In the genomic region with DNA sequence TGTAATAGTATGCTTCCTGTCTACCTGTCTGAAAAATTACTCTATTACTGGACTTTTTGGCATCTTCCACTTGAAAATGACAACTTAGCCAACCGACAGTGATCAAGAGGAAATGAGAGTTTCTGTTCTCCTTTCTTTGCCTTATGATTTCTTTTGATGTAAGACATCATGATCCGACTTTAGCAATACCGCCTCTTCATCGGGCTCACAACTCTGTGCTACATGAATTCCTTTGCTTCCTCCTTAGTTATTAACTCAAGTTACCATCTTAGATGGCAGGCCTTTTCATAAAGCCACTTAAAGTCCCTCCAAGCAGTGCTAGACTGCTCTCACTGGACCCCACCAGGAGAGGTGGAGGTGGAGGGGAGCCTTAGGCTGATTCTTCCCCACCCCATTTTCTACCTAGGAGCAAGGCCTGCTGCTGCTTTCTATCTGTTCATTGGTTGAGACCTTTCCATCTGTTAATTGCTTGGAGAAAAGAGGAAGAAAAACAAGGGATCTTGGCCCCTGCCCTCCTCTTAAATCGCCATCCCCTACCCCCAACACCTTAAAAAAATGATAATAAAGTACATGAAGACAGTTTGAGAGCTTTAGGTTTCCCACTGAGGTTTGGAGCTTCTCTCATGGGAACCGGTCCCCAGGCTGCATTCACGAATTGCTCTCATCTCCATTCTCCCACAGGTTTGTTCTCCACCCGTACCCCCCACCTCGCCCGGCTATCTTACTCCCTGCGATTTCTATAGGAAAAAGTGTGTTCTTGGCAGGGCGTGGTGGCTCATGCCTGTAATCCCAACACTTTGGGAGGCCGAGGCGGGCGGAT, we compare ENCODE assay signal across 8 cellular contexts. TPM values are rescaled to one million over a fixed set of nuclear protein-coding genes. Genes with fewer than 3 reads are reported as not detected.
DNase-seq lines count a peak whose midpoint lies in the region; ATAC-seq and TF ChIP-seq lines count a peak whose summit lies in the region.

No MANE protein-coding gene starts in this region.

- H3K27me3 ChIP-seq in GM06990 (replicated peaks; ENCODE audit: control insufficient read depth, insufficient read depth, low read length) (no peaks in the 10 kb centered on the region), dorsolateral prefrontal cortex (no peaks in the 10 kb centered on the region), upper lobe of left lung (no peaks in the 10 kb centered on the region), tibial artery (no peaks in the 10 kb centered on the region)

- ATAC-seq in GM21367 (IDR thresholded peaks at IDR 0.05; ENCODE audit: unreplicated experiment): peak; percentile 66
- ATAC-seq in HG03558 (IDR thresholded peaks at IDR 0.05; ENCODE audit: extremely low read depth, unreplicated experiment): peak; percentile 41
- peak in 1 of 2 donors; percentile 65 for ATAC-seq in upper lobe of left lung (ENCODE audit: low FRiP score in 2 of 2)

- 83 to 87% methylated on average over 15 of the region's 15 CpGs for WGBS in upper lobe of left lung, 2 donors

- DNase-seq in GM06990 (ENCODE audit: extremely low read depth, insufficient read length) (peak; percentile 67), dorsolateral prefrontal cortex (no peak), upper lobe of left lung (no peak), tibial artery (no peak), NCI-H2107 (lab: John Stamatoyannopoulos, UW) (no peak), EL (no peak)

- H3K9me3 ChIP-seq in upper lobe of left lung (no peaks in the 10 kb centered on the region), tibial artery (no peaks in the 10 kb centered on the region)

- no peak overlapping the region; the same call in 1 of the 2 replicates for H3K4me3 ChIP-seq in GM06990 (replicated peaks; ENCODE audit: low read depth, low read length)
- H3K4me3 ChIP-seq in dorsolateral prefrontal cortex: no peak overlapping the region
- H3K4me3 ChIP-seq in upper lobe of left lung: no peak overlapping the region
- H3K4me3 ChIP-seq in tibial artery: no peak overlapping the region

- H3K27ac ChIP-seq in dorsolateral prefrontal cortex: peak overlapping the region in 42 of 59 donors; percentile 1 to 84 (median 60)
- H3K27ac ChIP-seq in upper lobe of left lung: peak overlapping the region; percentile 70 to 90 (median 72)
- no peak overlapping the region for H3K27ac ChIP-seq in tibial artery

- TF ChIP-seq CTCF in GM06990 (IDR thresholded peaks at IDR 0.05; ENCODE audit: insufficient read depth, low read length, poor library complexity, severe bottlenecking) (no peak), dorsolateral prefrontal cortex (IDR thresholded peaks at IDR 0.05 in 54 of 56, conservative IDR thresholded peaks at IDR 0.05 in 2 of 56; ENCODE audit: low read depth in 1 of 56, partially characterized antibody in 56 of 56) (no peak), upper lobe of left lung (IDR thresholded peaks at IDR 0.05) (no peak), tibial artery (IDR thresholded peaks at IDR 0.05) (no peak)

- TF ChIP-seq EP300 in upper lobe of left lung (IDR thresholded peaks at IDR 0.05): no peak

- TF ChIP-seq POLR2A in upper lobe of left lung (IDR thresholded peaks at IDR 0.05): no peak

- H3K4me1 ChIP-seq in upper lobe of left lung (peaks cover 14 to 44% (median 31%) of the 10 kb centered on the region in 4 donors), tibial artery (peaks cover 0 to 23% (median 4%) of the 10 kb centered on the region in 4 donors)

- H3K36me3 ChIP-seq in GM06990 (ENCODE audit: control insufficient read depth, insufficient read depth, low read length): no peaks in the 10 kb centered on the region
- H3K36me3 ChIP-seq in upper lobe of left lung: no peaks in the 10 kb centered on the region
- no peaks in the 10 kb centered on the region for H3K36me3 ChIP-seq in tibial artery

- intact Hi-C loops in dorsolateral prefrontal cortex (cut with DNase I): no loop called here
- intact Hi-C loops in tibial artery (cut with DNase I; ENCODE audit: low total_unique reads): no loop called here

RNA-seq across cellular contexts. Expression of gene MCM3, which starts 21.6 kb away (rescaled TPM):
- total RNA-seq in dorsolateral prefrontal cortex: 10 to 100 TPM; 10.8 to 22.0 (median 16.5) TPM
- 10 to 100 TPM; 20.4 to 35.9 (median 28.2) TPM for total RNA-seq in upper lobe of left lung

RNA-seq across cellular contexts. Expression of gene PAQR8, which starts 55.8 kb away (rescaled TPM):
- total RNA-seq in dorsolateral prefrontal cortex: 100 to 1,000 TPM in 46 of 120 experiments, 10 to 100 TPM in 74; 40.1 to 180 (median 87.5) TPM
- 10 to 100 TPM in 3 of 6 donors, 1 to 10 TPM in 3; 3.4 to 21.6 (median 9.3) TPM for total RNA-seq in upper lobe of left lung

Comparison
In these comparisons a context has a peak if more than half of its experiments do, and no peak if none do; other contexts are left out.
1. H3K27ac ChIP-seq: peak in dorsolateral prefrontal cortex (42 of 59) and upper lobe of left lung (4 of 4); none in tibial artery (0 of 2).